Comparison of ENCODE assay signal across 8 cellular contexts in the genomic region with DNA sequence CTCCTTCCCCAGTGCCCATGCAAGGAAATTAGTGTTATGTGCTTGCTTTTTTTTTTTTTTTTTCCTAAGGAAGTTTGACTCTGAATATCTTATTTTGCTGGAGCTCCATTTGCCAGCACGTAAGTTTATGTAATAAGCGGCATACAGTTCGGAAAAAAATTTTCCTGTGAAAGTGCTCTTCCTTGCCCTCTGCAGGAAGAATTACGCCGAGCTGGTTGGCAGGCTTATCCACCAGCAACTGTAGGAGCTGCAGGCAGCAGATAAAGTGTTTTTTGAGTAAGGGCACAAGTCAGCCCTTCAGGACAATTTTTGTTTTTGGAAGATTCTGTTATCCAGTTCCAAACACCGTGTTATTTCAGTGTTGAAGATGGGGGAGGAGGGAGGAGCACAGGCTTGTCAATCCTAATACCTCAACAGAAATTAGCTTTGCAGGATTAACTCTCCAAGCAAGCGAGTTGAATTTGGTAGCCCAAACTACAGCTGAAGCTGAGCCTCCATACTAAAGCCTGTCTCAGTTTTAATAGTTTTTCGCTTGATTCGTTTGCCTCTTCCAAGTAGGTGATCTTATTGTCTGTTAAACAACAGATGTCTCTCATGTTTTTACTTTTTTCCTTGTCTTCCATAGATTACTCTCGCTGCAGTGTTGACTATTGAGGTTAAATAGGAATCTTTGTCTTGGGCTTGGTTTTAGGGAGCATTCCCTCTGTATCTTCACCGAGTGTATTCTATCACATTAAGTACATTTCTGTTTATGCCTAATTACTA. TPM values are rescaled to one million over a fixed set of nuclear protein-coding genes. Genes with fewer than 3 reads are reported as not detected.
DNase-seq lines count a peak whose midpoint lies in the region; ATAC-seq and TF ChIP-seq lines count a peak whose summit lies in the region.

No MANE protein-coding gene starts in this region.

- H3K4me3 Mint-ChIP-seq in Calu3 (ENCODE audit: low read depth, unreplicated experiment) = peak overlapping the region; percentile 63

- no peak overlapping the region for H3K9ac ChIP-seq in skeletal muscle satellite cell (ENCODE audit: low read depth, low read length)

- intact Hi-C loops in Calu3 (cut with micrococcal nuclease; ENCODE audit: unreplicated experiment) = no loop called here

- peak overlapping the region; percentile 78 for H3K4me3 ChIP-seq in skeletal muscle satellite cell (ENCODE audit: low read length)

- H3K27me3 ChIP-seq in skeletal muscle satellite cell (ENCODE audit: control insufficient read depth, insufficient read depth, low read length) = peaks cover 68% of the 10 kb centered on the region

- peaks cover 14% of the 10 kb centered on the region for H3K36me3 Mint-ChIP-seq in Calu3 (ENCODE audit: insufficient read depth, unreplicated experiment)

- no peaks in the 10 kb centered on the region for H3K9me3 Mint-ChIP-seq in Calu3 (ENCODE audit: low read depth, unreplicated experiment)

- no peaks in the 10 kb centered on the region for H3K36me3 ChIP-seq in skeletal muscle satellite cell (ENCODE audit: insufficient read depth, low read length)

- H3K27ac Mint-ChIP-seq in Calu3 (ENCODE audit: unreplicated experiment) = no peak overlapping the region

- H3K9me3 ChIP-seq in skeletal muscle satellite cell (replicated peaks; ENCODE audit: low read length) = no peaks in the 10 kb centered on the region

- BruUV-seq in Calu3 (replicated peaks; lab: Mats Ljungman, UMichigan) = no TSS peak

- peak overlapping the region; percentile 94 for H3K4me2 ChIP-seq in skeletal muscle satellite cell (ENCODE audit: low read length)

- CTCF ChIA-PET in Calu3 (lab: Charles Lee) = interaction anchor here (0.7 to 1.5 kb wide), 3 partner anchors 15 to 62 kb away, joined by 3 to 8 read pairs (median 3); no protein-coding TSS in a partner anchor

- DNase-seq in Calu3 (peak; percentile 6), HUDEP-2 (lab: John Stamatoyannopoulos, UW; ENCODE audit: unreplicated experiment in 76 of 76) (peak in 75 of 76 experiments; percentile 31 to 95 (median 79)), OCI-M1 (lab: John Stamatoyannopoulos, UW) (peak; percentile 91), inferior parietal cortex (ENCODE audit: extremely low spot score) (peak; percentile 84), cortex of kidney (lab: John Stamatoyannopoulos, UW) (no peak)
- DNase-seq in central memory CD4-positive, alpha-beta T cell = peak; percentile 6

- no peak for ATAC-seq in HG03469 (IDR thresholded peaks at IDR 0.05; ENCODE audit: unreplicated experiment)

- no peak for TF ChIP-seq CTCF in Calu3 (IDR thresholded peaks at IDR 0.05; ENCODE audit: unreplicated experiment)

- peaks cover 9% of the 10 kb centered on the region for H3K4me1 Mint-ChIP-seq in Calu3 (ENCODE audit: low read depth, unreplicated experiment)

- peaks cover 13% of the 10 kb centered on the region for H3K4me1 ChIP-seq in skeletal muscle satellite cell (ENCODE audit: control insufficient read depth, insufficient read depth, low read length)

- H3K27me3 Mint-ChIP-seq in Calu3 (ENCODE audit: unreplicated experiment) = peaks cover 69% of the 10 kb centered on the region

RNA-seq across cellular contexts. Expression of a gene that starts 1.1 kb away (rescaled TPM):
- total RNA-seq in Calu3 (2022) = 42.3 and 53.5 TPM in 2 replicates
- 0.76 and 4.4 TPM in 2 replicates for total RNA-seq in skeletal muscle satellite cell (2012; rRNA removed)

RNA-seq across cellular contexts. Expression of a gene that starts 32.7 kb away (rescaled TPM):
- 25.2 and 27.7 TPM in 2 replicates for total RNA-seq in Calu3 (2022)
- total RNA-seq in skeletal muscle satellite cell (2012; rRNA removed) = 16.0 and 16.2 TPM in 2 replicates
